In genomic region chr1:245045087-245045881, GRCh38 we compare ENCODE assay signal across 12 cellular contexts.
DNase-seq lines count a peak whose midpoint lies in the region; ATAC-seq and TF ChIP-seq lines count a peak whose summit lies in the region.
"Had no signal": no experiment of that assay in that cellular context is flagged by ENCODE, and none has a peak within 500 bp of the region (broad histone marks: within the 10 kb centered on the region; RNA-seq: fewer than 3 reads in every experiment).

No MANE protein-coding gene starts in this region.

- TF ChIP-seq CTCF in epithelial cell of proximal tubule (conservative IDR thresholded peaks at IDR 0.05; ENCODE audit: low read depth, low read length): no peak

- H3K4me3 ChIP-seq in epithelial cell of proximal tubule (ENCODE audit: low read depth, low read length): peak overlapping the region; percentile 30
- H3K4me3 ChIP-seq: SJSA1 had no signal

- peak in 8 of 14 donors; percentile 20 to 79 (median 32) for DNase-seq in C1 segment of cervical spinal cord (lab: John Stamatoyannopoulos, UW)
- DNase-seq in OCI-M1 (lab: John Stamatoyannopoulos, UW): peak; percentile 37
- peak; percentile 74 for DNase-seq in epithelial cell of proximal tubule (ENCODE audit: low read depth)
- peak; percentile 67 for DNase-seq in midbrain (lab: John Stamatoyannopoulos, UW)
- no peak for DNase-seq in NCI-H1694 treated with DMSO at 0.1 percent for 48 hours (lab: John Stamatoyannopoulos, UW)
- no peak for DNase-seq in activated CD4-positive, alpha-beta T cell treated with anti-CD3 and anti-CD28 coated beads for 1 hour
- DNase-seq in EL: no peak
- DNase-seq: activated CD8-positive, alpha-beta T cell treated with anti-CD3 and anti-CD28 coated beads for 36 hours; esophagus squamous epithelium; NCI-H2081 had no signal

- ATAC-seq in GM18517 (IDR thresholded peaks at IDR 0.05; ENCODE audit: unreplicated experiment): no peak
- ATAC-seq: activated CD8-positive, alpha-beta T cell treated with anti-CD3 and anti-CD28 coated beads for 36 hours had no signal

Comparison
In these comparisons a context has a peak if more than half of its experiments do, and no peak if none do; other contexts are left out.
1. DNase-seq: peak in C1 segment of cervical spinal cord (8 of 14), OCI-M1 (single experiment), epithelial cell of proximal tubule (single experiment) and midbrain (single experiment); none in NCI-H1694 treated with DMSO at 0.1 percent for 48 hours (single experiment), activated CD4-positive, alpha-beta T cell treated with anti-CD3 and anti-CD28 coated beads for 1 hour (single experiment) and EL (single experiment).